In the genomic region with DNA sequence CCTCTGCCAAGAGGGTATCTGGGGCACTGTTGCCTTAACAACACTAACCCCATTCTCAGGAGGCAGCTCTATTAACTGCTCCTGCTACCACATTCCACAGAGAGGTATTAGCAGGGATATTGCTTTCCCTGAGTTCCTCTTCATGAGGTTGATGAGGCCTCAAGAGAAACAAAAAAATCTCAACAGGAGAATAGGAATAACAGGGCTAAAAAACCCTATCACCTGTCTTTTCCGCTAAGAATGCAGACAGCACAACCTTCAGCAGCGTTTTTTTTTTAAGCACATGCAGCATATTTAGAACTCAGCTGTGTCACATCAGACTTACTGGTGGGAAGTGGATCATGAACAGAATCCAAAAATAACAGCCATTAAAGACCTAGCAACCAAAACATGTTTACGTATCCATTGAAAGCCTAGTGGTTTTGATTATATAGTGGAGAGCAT, we compare ENCODE assay signal across 11 cellular contexts. TPM values are rescaled to one million over a fixed set of nuclear protein-coding genes. Genes with fewer than 3 reads are reported as not detected.
DNase-seq lines count a peak whose midpoint lies in the region; ATAC-seq and TF ChIP-seq lines count a peak whose summit lies in the region.
"Had no signal": no experiment of that assay in that cellular context is flagged by ENCODE, and none has a peak within 500 bp of the region (broad histone marks: within the 10 kb centered on the region; RNA-seq: fewer than 3 reads in every experiment).

No MANE protein-coding gene starts in this region.

- DNase-seq in Daoy (ENCODE audit: low read depth) (peak; percentile 23), WTC11 (ENCODE audit: low spot score) (no peak), fibroblast of villous mesenchyme (ENCODE audit: low read depth) (peak; percentile 48), putamen (ENCODE audit: low spot score) (peak; percentile 14), A172 (ENCODE audit: low spot score) (no peak), NCI-H446 treated with DMSO at 0.1 percent for 48 hours (lab: John Stamatoyannopoulos, UW) (no peak)
- no peak for DNase-seq in activated CD4-positive, alpha-beta T cell treated with anti-CD3 and anti-CD28 coated beads, Interleukin-2, amount 10 ng/mL, durations not matched to agents 24 days and 14 days
- DNase-seq in activated T-cell treated with anti-CD3 and anti-CD28 coated beads, Interleukin-2, amount 50 U/mL, for 24 hours: no peak
- DNase-seq: GOT3; stimulated activated CD4-positive, alpha-beta T cell treated with anti-CD3 and anti-CD28 coated beads, Interleukin-2, amount 100 ng/mL, for 24 hours had no signal

- no peak overlapping the region for H3K4me3 ChIP-seq in fibroblast of villous mesenchyme (ENCODE audit: low read depth, low read length)

- CTCF ChIA-PET in WTC11 (lab: Charles Lee): no interaction called here

- H3K27me3 Mint-ChIP-seq in WTC11 (ENCODE audit: low read depth): no peaks in the 10 kb centered on the region
- H3K27me3 Mint-ChIP-seq in activated CD4-positive, alpha-beta T cell treated with anti-CD3 and anti-CD28 coated beads, Interleukin-2, amount 10 ng/mL, durations not matched to agents 24 days and 14 days: no peaks in the 10 kb centered on the region
- no peaks in the 10 kb centered on the region for H3K27me3 Mint-ChIP-seq in activated T-cell treated with anti-CD3 and anti-CD28 coated beads, Interleukin-2, amount 50 U/mL, for 24 hours
- H3K27me3 Mint-ChIP-seq: type B pancreatic cell had no signal

- POLR2A ChIA-PET in WTC11 (lab: Charles Lee): no interaction called here

- intact Hi-C loops in activated CD4-positive, alpha-beta T cell treated with anti-CD3 and anti-CD28 coated beads, Interleukin-2, amount 10 ng/mL, durations not matched to agents 24 days and 14 days (cut with micrococcal nuclease): no loop called here

- no peak overlapping the region for H3K4me3 Mint-ChIP-seq in WTC11
- no peak overlapping the region for H3K4me3 Mint-ChIP-seq in activated CD4-positive, alpha-beta T cell treated with anti-CD3 and anti-CD28 coated beads, Interleukin-2, amount 10 ng/mL, durations not matched to agents 24 days and 14 days
- H3K4me3 Mint-ChIP-seq in activated T-cell treated with anti-CD3 and anti-CD28 coated beads, Interleukin-2, amount 50 U/mL, for 24 hours: no peak overlapping the region
- H3K4me3 Mint-ChIP-seq: type B pancreatic cell had no signal

- H3K36me3 Mint-ChIP-seq in WTC11: no peaks in the 10 kb centered on the region; the same call in 1 of the 2 replicates
- peaks cover 15% of the 10 kb centered on the region for H3K36me3 Mint-ChIP-seq in activated CD4-positive, alpha-beta T cell treated with anti-CD3 and anti-CD28 coated beads, Interleukin-2, amount 10 ng/mL, durations not matched to agents 24 days and 14 days (ENCODE audit: low read depth)
- H3K36me3 Mint-ChIP-seq in activated T-cell treated with anti-CD3 and anti-CD28 coated beads, Interleukin-2, amount 50 U/mL, for 24 hours (ENCODE audit: low read depth): peaks cover 40% of the 10 kb centered on the region

- no peak overlapping the region for H3K27ac Mint-ChIP-seq in WTC11
- H3K27ac Mint-ChIP-seq in activated CD4-positive, alpha-beta T cell treated with anti-CD3 and anti-CD28 coated beads, Interleukin-2, amount 10 ng/mL, durations not matched to agents 24 days and 14 days: no peak overlapping the region
- H3K27ac Mint-ChIP-seq in activated T-cell treated with anti-CD3 and anti-CD28 coated beads, Interleukin-2, amount 50 U/mL, for 24 hours: no peak overlapping the region
- H3K27ac Mint-ChIP-seq: type B pancreatic cell had no signal

- ATAC-seq in WTC11: 0 out of 2 replicates have a peak, but pooled peaks have one; percentile 46

- no peaks in the 10 kb centered on the region for H3K9me3 Mint-ChIP-seq in WTC11
- H3K9me3 Mint-ChIP-seq in activated CD4-positive, alpha-beta T cell treated with anti-CD3 and anti-CD28 coated beads, Interleukin-2, amount 10 ng/mL, durations not matched to agents 24 days and 14 days: no peaks in the 10 kb centered on the region
- H3K9me3 Mint-ChIP-seq in activated T-cell treated with anti-CD3 and anti-CD28 coated beads, Interleukin-2, amount 50 U/mL, for 24 hours: no peaks in the 10 kb centered on the region
- H3K9me3 Mint-ChIP-seq: type B pancreatic cell had no signal

- no peak for TF ChIP-seq CTCF in WTC11 (IDR thresholded peaks at IDR 0.05)
- no peak for TF ChIP-seq CTCF in fibroblast of villous mesenchyme (IDR thresholded peaks at IDR 0.05; ENCODE audit: insufficient read depth, low read depth, low read length)

- H3K4me1 Mint-ChIP-seq in WTC11: peaks cover 21% of the 10 kb centered on the region
- no peaks in the 10 kb centered on the region for H3K4me1 Mint-ChIP-seq in activated CD4-positive, alpha-beta T cell treated with anti-CD3 and anti-CD28 coated beads, Interleukin-2, amount 10 ng/mL, durations not matched to agents 24 days and 14 days
- peaks cover 9% of the 10 kb centered on the region for H3K4me1 Mint-ChIP-seq in activated T-cell treated with anti-CD3 and anti-CD28 coated beads, Interleukin-2, amount 50 U/mL, for 24 hours (ENCODE audit: low read depth)

TF ChIP-seq in WTC11, 78 proteins besides CTCF, POLR2A, EP300 and RAD21 (continues in another document):
- TF ChIP-seq, protein P1, sequence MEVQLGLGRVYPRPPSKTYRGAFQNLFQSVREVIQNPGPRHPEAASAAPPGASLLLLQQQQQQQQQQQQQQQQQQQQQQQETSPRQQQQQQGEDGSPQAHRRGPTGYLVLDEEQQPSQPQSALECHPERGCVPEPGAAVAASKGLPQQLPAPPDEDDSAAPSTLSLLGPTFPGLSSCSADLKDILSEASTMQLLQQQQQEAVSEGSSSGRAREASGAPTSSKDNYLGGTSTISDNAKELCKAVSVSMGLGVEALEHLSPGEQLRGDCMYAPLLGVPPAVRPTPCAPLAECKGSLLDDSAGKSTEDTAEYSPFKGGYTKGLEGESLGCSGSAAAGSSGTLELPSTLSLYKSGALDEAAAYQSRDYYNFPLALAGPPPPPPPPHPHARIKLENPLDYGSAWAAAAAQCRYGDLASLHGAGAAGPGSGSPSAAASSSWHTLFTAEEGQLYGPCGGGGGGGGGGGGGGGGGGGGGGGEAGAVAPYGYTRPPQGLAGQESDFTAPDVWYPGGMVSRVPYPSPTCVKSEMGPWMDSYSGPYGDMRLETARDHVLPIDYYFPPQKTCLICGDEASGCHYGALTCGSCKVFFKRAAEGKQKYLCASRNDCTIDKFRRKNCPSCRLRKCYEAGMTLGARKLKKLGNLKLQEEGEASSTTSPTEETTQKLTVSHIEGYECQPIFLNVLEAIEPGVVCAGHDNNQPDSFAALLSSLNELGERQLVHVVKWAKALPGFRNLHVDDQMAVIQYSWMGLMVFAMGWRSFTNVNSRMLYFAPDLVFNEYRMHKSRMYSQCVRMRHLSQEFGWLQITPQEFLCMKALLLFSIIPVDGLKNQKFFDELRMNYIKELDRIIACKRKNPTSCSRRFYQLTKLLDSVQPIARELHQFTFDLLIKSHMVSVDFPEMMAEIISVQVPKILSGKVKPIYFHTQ (CRISPR knock-in tag; IDR thresholded peaks at IDR 0.05): no peak
- TF ChIP-seq NFE2L1 (CRISPR knock-in tag; IDR thresholded peaks at IDR 0.05): no peak
- TF ChIP-seq ZNF121 (CRISPR knock-in tag; IDR thresholded peaks at IDR 0.05): no peak
- TF ChIP-seq, protein P2, sequence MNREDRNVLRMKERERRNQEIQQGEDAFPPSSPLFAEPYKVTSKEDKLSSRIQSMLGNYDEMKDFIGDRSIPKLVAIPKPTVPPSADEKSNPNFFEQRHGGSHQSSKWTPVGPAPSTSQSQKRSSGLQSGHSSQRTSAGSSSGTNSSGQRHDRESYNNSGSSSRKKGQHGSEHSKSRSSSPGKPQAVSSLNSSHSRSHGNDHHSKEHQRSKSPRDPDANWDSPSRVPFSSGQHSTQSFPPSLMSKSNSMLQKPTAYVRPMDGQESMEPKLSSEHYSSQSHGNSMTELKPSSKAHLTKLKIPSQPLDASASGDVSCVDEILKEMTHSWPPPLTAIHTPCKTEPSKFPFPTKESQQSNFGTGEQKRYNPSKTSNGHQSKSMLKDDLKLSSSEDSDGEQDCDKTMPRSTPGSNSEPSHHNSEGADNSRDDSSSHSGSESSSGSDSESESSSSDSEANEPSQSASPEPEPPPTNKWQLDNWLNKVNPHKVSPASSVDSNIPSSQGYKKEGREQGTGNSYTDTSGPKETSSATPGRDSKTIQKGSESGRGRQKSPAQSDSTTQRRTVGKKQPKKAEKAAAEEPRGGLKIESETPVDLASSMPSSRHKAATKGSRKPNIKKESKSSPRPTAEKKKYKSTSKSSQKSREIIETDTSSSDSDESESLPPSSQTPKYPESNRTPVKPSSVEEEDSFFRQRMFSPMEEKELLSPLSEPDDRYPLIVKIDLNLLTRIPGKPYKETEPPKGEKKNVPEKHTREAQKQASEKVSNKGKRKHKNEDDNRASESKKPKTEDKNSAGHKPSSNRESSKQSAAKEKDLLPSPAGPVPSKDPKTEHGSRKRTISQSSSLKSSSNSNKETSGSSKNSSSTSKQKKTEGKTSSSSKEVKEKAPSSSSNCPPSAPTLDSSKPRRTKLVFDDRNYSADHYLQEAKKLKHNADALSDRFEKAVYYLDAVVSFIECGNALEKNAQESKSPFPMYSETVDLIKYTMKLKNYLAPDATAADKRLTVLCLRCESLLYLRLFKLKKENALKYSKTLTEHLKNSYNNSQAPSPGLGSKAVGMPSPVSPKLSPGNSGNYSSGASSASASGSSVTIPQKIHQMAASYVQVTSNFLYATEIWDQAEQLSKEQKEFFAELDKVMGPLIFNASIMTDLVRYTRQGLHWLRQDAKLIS (CRISPR knock-in tag; IDR thresholded peaks at IDR 0.05; ENCODE audit: borderline replicate concordance): no peak
- TF ChIP-seq, protein P3, sequence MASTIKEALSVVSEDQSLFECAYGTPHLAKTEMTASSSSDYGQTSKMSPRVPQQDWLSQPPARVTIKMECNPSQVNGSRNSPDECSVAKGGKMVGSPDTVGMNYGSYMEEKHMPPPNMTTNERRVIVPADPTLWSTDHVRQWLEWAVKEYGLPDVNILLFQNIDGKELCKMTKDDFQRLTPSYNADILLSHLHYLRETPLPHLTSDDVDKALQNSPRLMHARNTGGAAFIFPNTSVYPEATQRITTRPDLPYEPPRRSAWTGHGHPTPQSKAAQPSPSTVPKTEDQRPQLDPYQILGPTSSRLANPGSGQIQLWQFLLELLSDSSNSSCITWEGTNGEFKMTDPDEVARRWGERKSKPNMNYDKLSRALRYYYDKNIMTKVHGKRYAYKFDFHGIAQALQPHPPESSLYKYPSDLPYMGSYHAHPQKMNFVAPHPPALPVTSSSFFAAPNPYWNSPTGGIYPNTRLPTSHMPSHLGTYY (CRISPR knock-in tag; IDR thresholded peaks at IDR 0.05): no peak
- TF ChIP-seq KAT7 (CRISPR knock-in tag; IDR thresholded peaks at IDR 0.05; ENCODE audit: borderline replicate concordance): no peak
- no peak for TF ChIP-seq TEAD1 (CRISPR knock-in tag; IDR thresholded peaks at IDR 0.05)
- TF ChIP-seq HMGA2 (CRISPR knock-in tag; IDR thresholded peaks at IDR 0.05): no peak
- TF ChIP-seq TEAD4 (CRISPR knock-in tag; IDR thresholded peaks at IDR 0.05): no peak
- TF ChIP-seq CREM (CRISPR knock-in tag; IDR thresholded peaks at IDR 0.05): no peak

RNA-seq across cellular contexts. Expression of a gene that starts 29.2 kb away (rescaled TPM):
- 4.1 and 7.7 TPM in 2 replicates for total RNA-seq in Daoy (2014; rRNA removed; shearing (Covaris generic))
- total RNA-seq in WTC11 (2021) (16.3 to 20.3 TPM (median 19.7 TPM) in 3 replicates), fibroblast of villous mesenchyme (9.3 and 14.7 TPM in 2 replicates)
- 3.9 and 9.2 TPM in 2 replicates for total RNA-seq in A172 (2014; rRNA removed; shearing (Covaris generic))
- total RNA-seq in activated CD4-positive, alpha-beta T cell treated with anti-CD3 and anti-CD28 coated beads, Interleukin-2, amount 10 ng/mL, durations not matched to agents 24 days and 14 days: 23.0 and 31.5 TPM in 2 replicates

Comparison
In these comparisons a context has a peak if more than half of its experiments do, and no peak if none do; other contexts are left out.
1. DNase-seq: peak in Daoy (single experiment), fibroblast of villous mesenchyme (single experiment) and putamen (single experiment); none in WTC11 (single experiment), A172 (single experiment), activated CD4-positive, alpha-beta T cell treated with anti-CD3 and anti-CD28 coated beads, Interleukin-2, amount 10 ng/mL, durations not matched to agents 24 days and 14 days (single experiment), NCI-H446 treated with DMSO at 0.1 percent for 48 hours (single experiment) and activated T-cell treated with anti-CD3 and anti-CD28 coated beads, Interleukin-2, amount 50 U/mL, for 24 hours (single experiment).